In the genomic region with DNA sequence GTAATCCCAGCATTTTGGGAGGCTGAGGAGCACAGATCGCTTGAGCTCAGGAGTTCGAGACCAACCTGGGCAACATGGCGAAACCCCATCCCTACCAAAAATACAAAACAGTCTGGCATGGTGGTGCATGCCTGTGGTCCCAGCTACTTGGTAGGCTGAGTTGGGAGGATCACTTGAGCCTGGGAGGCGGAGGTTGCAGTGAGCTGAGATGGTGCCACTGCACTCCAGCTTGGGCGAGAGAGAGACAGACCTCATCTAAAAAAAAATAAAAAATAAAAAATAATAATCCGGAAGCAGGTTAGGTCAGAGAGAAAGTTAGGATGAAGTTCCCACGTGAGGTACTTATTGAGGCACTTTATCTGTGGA, we compare ENCODE assay signal across 1 cellular context.
A peak's percentile ranks its signal among the peaks of the same experiment; 100 is the strongest.
TF ChIP-seq lines count a peak whose summit lies in the region.

No MANE protein-coding gene starts in this region.

TF ChIP-seq in HepG2, 621 proteins besides CTCF, POLR2A, EP300 and RAD21:
- peak; percentile 62; the same call in 1 of the 2 replicates for TF ChIP-seq KAT7 (CRISPR knock-in tag; IDR thresholded peaks at IDR 0.05; ENCODE audit: borderline replicate concordance)
